In the genomic region with DNA sequence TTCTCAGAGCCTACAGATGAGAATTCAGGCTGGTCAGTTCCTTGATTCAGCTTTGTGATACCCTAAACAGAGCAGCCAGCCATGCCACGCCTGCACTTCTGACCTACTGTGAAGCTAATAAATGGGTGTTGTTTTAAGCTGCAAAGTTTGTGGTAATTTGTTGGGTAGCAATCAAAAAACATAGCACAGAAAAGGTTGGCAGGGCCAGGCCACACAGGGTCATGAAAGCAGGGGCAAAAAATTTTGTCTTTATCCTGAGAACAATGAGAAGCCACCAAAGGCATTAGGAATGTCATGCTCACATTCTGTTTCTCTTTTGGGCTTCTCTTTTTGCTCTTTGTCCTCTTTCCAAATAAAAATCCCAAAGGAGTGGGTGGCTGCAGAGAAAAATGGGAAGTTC, we compare ENCODE assay signal across 31 cellular contexts.
"Had no signal": no experiment of that assay in that cellular context is flagged by ENCODE, and none has a peak within 500 bp of the region (broad histone marks: within the 10 kb centered on the region; RNA-seq: fewer than 3 reads in every experiment).

No MANE protein-coding gene starts in this region.

- H3K9ac ChIP-seq: parathyroid adenoma had no signal

- H3K27me3 ChIP-seq: neutrophil, ovary, right lobe of liver, sigmoid colon, suprapubic skin, testis, tibial artery, transverse colon, upper lobe of right lung, uterus had no signal

- H3K4me3 Mint-ChIP-seq: naive thymus-derived CD4-positive, alpha-beta T cell; natural killer cell; nephron; stimulated activated memory B cell treated with anti-CD40 and anti-IgM and Interleukin-4, amounts not matched to agents 10 μg/mL and 1 μg/mL and 100 μg/mL, for 72 hours; stimulated activated naive CD8-positive, alpha-beta T cell treated with anti-CD3 and anti-CD28 coated beads, Interleukin-15, amount 100 ng/mL, for 72 hours; type B pancreatic cell had no signal

- H3K79me2 ChIP-seq: parathyroid adenoma had no signal

- H2AFZ ChIP-seq: parathyroid adenoma had no signal

- H3K27me3 Mint-ChIP-seq: stimulated activated memory B cell treated with anti-CD40 and anti-IgM and Interleukin-4, amounts not matched to agents 10 μg/mL and 1 μg/mL and 100 μg/mL, for 72 hours; stimulated activated naive CD8-positive, alpha-beta T cell treated with anti-CD3 and anti-CD28 coated beads, Interleukin-15, amount 100 ng/mL, for 72 hours had no signal

- ATAC-seq: naive thymus-derived CD4-positive, alpha-beta T cell; natural killer cell; psoas muscle; right cardiac atrium; right lobe of liver; stimulated activated memory B cell treated with anti-CD40 and anti-IgM and Interleukin-4, amounts not matched to agents 10 μg/mL and 1 μg/mL and 100 μg/mL, for 72 hours; stimulated activated naive CD8-positive, alpha-beta T cell treated with anti-CD3 and anti-CD28 coated beads, Interleukin-15, amount 100 ng/mL, for 72 hours; stimulated activated naive CD8-positive, alpha-beta T cell treated with anti-CD3 and anti-CD28 coated beads, Interleukin-15, Interleukin-2, amounts not matched to agents 100 U/mL and 50 U/mL, for 24 hours; upper lobe of right lung had no signal

- H3K36me3 Mint-ChIP-seq: naive thymus-derived CD4-positive, alpha-beta T cell; natural killer cell had no signal

- H3K9me3 ChIP-seq: neutrophil, ovary, psoas muscle, right lobe of liver, suprapubic skin, testis, tibial artery, transverse colon, upper lobe of right lung, uterus had no signal

- H3K27ac ChIP-seq: neutrophil, ovary, parathyroid adenoma, psoas muscle, right lobe of liver, sigmoid colon, suprapubic skin, testis, tibial artery, transverse colon, upper lobe of right lung, uterus had no signal

- H3K4me1 ChIP-seq: parathyroid adenoma, psoas muscle, right lobe of liver, suprapubic skin, testis, tibial artery, transverse colon, upper lobe of right lung, uterus had no signal

- DNase-seq: naive thymus-derived CD4-positive, alpha-beta T cell; natural killer cell; nucleus accumbens; ovary; posterior cingulate gyrus; psoas muscle; right cardiac atrium; right lobe of liver; sigmoid colon; small intestine; stimulated activated CD4-positive, alpha-beta T cell treated with anti-CD3 and anti-CD28 coated beads, Interleukin-15, amount 100 ng/mL, for 24 hours; stimulated activated CD4-positive, alpha-beta T cell treated with anti-CD3 and anti-CD28 coated beads, Interleukin-2, amount 100 ng/mL, for 24 hours; stimulated activated CD4-positive, alpha-beta T cell treated with anti-CD3 and anti-CD28 coated beads, Interleukin-2, amount 100 ng/mL, for 48 hours; stimulated activated CD4-positive, alpha-beta T cell treated with anti-CD3 and anti-CD28 coated beads, Interleukin-4, amount 100 ng/mL, for 24 hours; stimulated activated CD8-positive, alpha-beta memory T cell treated with anti-CD3 and anti-CD28 coated beads, Interleukin-4, amount 100 ng/mL, for 48 hours; stimulated activated naive CD4-positive, alpha-beta T cell; stimulated activated naive CD8-positive, alpha-beta T cell treated with anti-CD3 and anti-CD28 coated beads, Interleukin-15, amount 100 ng/mL, for 72 hours; stimulated activated naive CD8-positive, alpha-beta T cell treated with anti-CD3 and anti-CD28 coated beads, Interleukin-15, Interleukin-2, amounts not matched to agents 100 U/mL and 50 U/mL, for 24 hours; substantia nigra; testis; tibial artery; transverse colon; upper lobe of right lung; uterus had no signal

- H3K36me3 ChIP-seq: neutrophil, ovary, right lobe of liver, sigmoid colon, suprapubic skin, tibial artery, transverse colon, upper lobe of right lung, uterus had no signal

- H3K4me3 ChIP-seq: ovary, psoas muscle, right lobe of liver, sigmoid colon, suprapubic skin, testis, tibial artery, transverse colon, upper lobe of right lung, uterus had no signal

- H3K4me1 Mint-ChIP-seq: stimulated activated naive CD8-positive, alpha-beta T cell treated with anti-CD3 and anti-CD28 coated beads, Interleukin-15, amount 100 ng/mL, for 72 hours had no signal

- H3K27ac Mint-ChIP-seq: naive thymus-derived CD4-positive, alpha-beta T cell; natural killer cell; nephron; progenitor cell of endocrine pancreas; stimulated activated memory B cell treated with anti-CD40 and anti-IgM and Interleukin-4, amounts not matched to agents 10 μg/mL and 1 μg/mL and 100 μg/mL, for 72 hours; stimulated activated naive CD8-positive, alpha-beta T cell treated with anti-CD3 and anti-CD28 coated beads, Interleukin-15, amount 100 ng/mL, for 72 hours; type B pancreatic cell had no signal
